9 cellular contexts compared by ENCODE assay signal in genomic region chr9:128203842-128204551, GRCh38. TPM values are rescaled to one million over a fixed set of nuclear protein-coding genes. Genes with fewer than 3 reads are reported as not detected.
DNase-seq lines count a peak whose midpoint lies in the region; ATAC-seq, FAIRE-seq and TF ChIP-seq lines count a peak whose summit lies in the region.
"Had no signal": no experiment of that assay in that cellular context is flagged by ENCODE, and none has a peak within 500 bp of the region (broad histone marks: within the 10 kb centered on the region; RNA-seq: fewer than 3 reads in every experiment).

No MANE protein-coding gene starts in this region.

- peak overlapping the region; percentile 83 for H3K9ac ChIP-seq in endocrine pancreas (ENCODE audit: control insufficient read depth, insufficient read depth, low read length)

- H3K4me1 ChIP-seq in SJSA1 (replicated peaks) (peaks cover 21% of the 10 kb centered on the region), endocrine pancreas (ENCODE audit: control insufficient read depth, insufficient read depth, low read length) (peaks cover 3% of the 10 kb centered on the region), mucosa of descending colon (ENCODE audit: low read depth) (peaks cover 6% of the 10 kb centered on the region)

- no peak for FAIRE-seq in D721Med (lab: Jason Lieb, UNC)

- H3K36me3 ChIP-seq in SJSA1, result no peaks in the 10 kb centered on the region
- H3K36me3 ChIP-seq in endocrine pancreas (ENCODE audit: control insufficient read depth, insufficient read depth, low read length), result no peaks in the 10 kb centered on the region
- H3K36me3 ChIP-seq in mucosa of descending colon (ENCODE audit: low read depth), result no peaks in the 10 kb centered on the region

- H3K27me3 ChIP-seq in SJSA1 (replicated peaks), result no peaks in the 10 kb centered on the region
- no peaks in the 10 kb centered on the region for H3K27me3 ChIP-seq in endocrine pancreas (ENCODE audit: control insufficient read depth, insufficient read depth, low read length)

- H3K4me3 ChIP-seq in SJSA1 (peak overlapping the region; percentile 67), endocrine pancreas (ENCODE audit: control insufficient read depth, insufficient read depth, low read length) (no peak overlapping the region), mucosa of descending colon (no peak overlapping the region)

- H3K27ac ChIP-seq in SJSA1, result no peak overlapping the region

- H3K9me3 ChIP-seq in SJSA1 (replicated peaks) (peaks cover 5% of the 10 kb centered on the region; the same call in 1 of the 2 replicates), endocrine pancreas (ENCODE audit: control insufficient read depth, low read length) (no peaks in the 10 kb centered on the region), mucosa of descending colon (no peaks in the 10 kb centered on the region)

- DNase-seq in D721Med (ENCODE audit: insufficient read length, low spot score) (peak; percentile 93), HuH-7 (ENCODE audit: low spot score) (peak; percentile 74), SJSA1 (ENCODE audit: low read depth in 1 of 2, low spot score in 2 of 2) (peak in 1 of 2 experiments; percentile 50), mucosa of descending colon (peak in 1 of 3 donors; percentile 56), NCI-H2081 treated with DMSO at 0.1 percent for 48 hours (lab: John Stamatoyannopoulos, UW) (no peak)

- ATAC-seq in mucosa of descending colon, result peak; percentile 35
- no peak for ATAC-seq in GM21786 (IDR thresholded peaks at IDR 0.05; ENCODE audit: unreplicated experiment)
- ATAC-seq in GM21723 (IDR thresholded peaks at IDR 0.05; ENCODE audit: unreplicated experiment), result no peak

- intact Hi-C loops in mucosa of descending colon (cut with DNase I, micrococcal nuclease), result no loop called here

- TF ChIP-seq CTCF in D721Med (IDR thresholded peaks at IDR 0.05; ENCODE audit: insufficient read depth, missing control alignments) (no peak), mucosa of descending colon (IDR thresholded peaks at IDR 0.05) (no peak)

RNA-seq across cellular contexts. Expression of gene DNM1, which starts 0.8 kb away (rescaled TPM):
- total RNA-seq in SJSA1 (2014; rRNA removed; shearing (Covaris generic)), result 2.2 and 2.5 TPM in 2 replicates
- 10 to 100 TPM in 1 of 3 donors, 1 to 10 TPM in 2; 4.0 to 19.0 (median 6.7) TPM for total RNA-seq in mucosa of descending colon

RNA-seq across cellular contexts. Expression of gene CIZ1, which starts 12.6 kb away (rescaled TPM):
- 38.2 and 38.8 TPM in 2 replicates for total RNA-seq in SJSA1 (2014; rRNA removed; shearing (Covaris generic))
- 100 to 1,000 TPM in 2 of 3 donors, 10 to 100 TPM in 1; 88.0 to 176 (median 105) TPM for total RNA-seq in mucosa of descending colon

RNA-seq across cellular contexts. Expression of gene BBLN, which starts 43.9 kb away (rescaled TPM):
- 96.6 and 112 TPM in 2 replicates for total RNA-seq in SJSA1 (2014; rRNA removed; shearing (Covaris generic))
- total RNA-seq in mucosa of descending colon, result 10 to 100 TPM; 33.7 to 46.8 (median 37.6) TPM

RNA-seq across cellular contexts. Expression of gene LCN2, which starts 54.7 kb away (rescaled TPM):
- not detected in 2 replicates for total RNA-seq in SJSA1 (2014; rRNA removed; shearing (Covaris generic))
- 100 to 1,000 TPM in 1 of 3 donors, 10 to 100 TPM in 2; 16.8 to 456 (median 20.5) TPM for total RNA-seq in mucosa of descending colon
- total RNA-seq: T-helper 2 cell treated with Interferon-gamma antibody and Interleukin-4, amounts not matched to agents 100 ng/mL and 5 ng/mL, for 36 hours had no signal
